In genomic region chr22:48249721-48250268, GRCh38 we compare ENCODE assay signal across 24 cellular contexts.
"Had no signal": no experiment of that assay in that cellular context is flagged by ENCODE, and none has a peak within 500 bp of the region (broad histone marks: within the 10 kb centered on the region; RNA-seq: fewer than 3 reads in every experiment).

No MANE protein-coding gene starts in this region.

- H3K27ac ChIP-seq: ascending aorta, breast epithelium, cardiac muscle cell, coronary artery, dorsolateral prefrontal cortex, WERI-Rb-1 had no signal

- H3K4me3 ChIP-seq: ascending aorta, breast epithelium, cardiac muscle cell, coronary artery, dorsolateral prefrontal cortex had no signal

- H3K9me3 ChIP-seq: ascending aorta, breast epithelium had no signal

- H3K27me3 ChIP-seq: ascending aorta, cardiac muscle cell had no signal

- H3K4me1 ChIP-seq: ascending aorta, breast epithelium had no signal

- DNase-seq: activated B cell treated with CpG ODN at 0.5 μM for 24 hours; activated CD4-positive, alpha-beta T cell treated with anti-CD3 and anti-CD28 coated beads for 48 hours; activated CD4-positive, alpha-beta T cell treated with anti-CD3 and anti-CD28 coated beads, Interleukin-2, amount 50 U/mL, for 1 hour; activated CD4-positive, alpha-beta T cell treated with anti-CD3 and anti-CD28 coated beads, Interleukin-2, amount 50 U/mL, for 48 hours; activated CD8-positive, alpha-beta memory T cell treated with anti-CD3 and anti-CD28 coated beads for 24 hours; activated CD8-positive, alpha-beta T cell treated with anti-CD3 and anti-CD28 coated beads for 36 hours; activated gamma-delta T cell; activated naive CD4-positive, alpha-beta T cell; activated naive CD4-positive, alpha-beta T cell treated with anti-CD3 and anti-CD28 coated beads, Interleukin-2, amount 10 ng/mL, durations not matched to agents 7 days and 5 days; activated naive CD8-positive, alpha-beta T cell treated with anti-CD3 and anti-CD28 coated beads, Interleukin-2, amount 10 ng/mL, durations not matched to agents 7 days and 5 days; activated T-cell treated with anti-CD3 and anti-CD28 coated beads, Interleukin-2, amount 50 U/mL, for 4 hours; effector memory CD4-positive, alpha-beta T cell; foreskin fibroblast; T-helper 2 cell; WERI-Rb-1 had no signal

- H3K36me3 ChIP-seq: ascending aorta, breast epithelium, cardiac muscle cell, WERI-Rb-1 had no signal

- ATAC-seq: activated CD4-positive, CD25-positive, alpha-beta regulatory T cell treated with anti-CD3 and anti-CD28 coated beads, Interleukin-2, amount 50 U/mL, for 24 hours; activated CD8-positive, alpha-beta T cell treated with anti-CD3 and anti-CD28 coated beads for 36 hours; activated naive CD4-positive, alpha-beta T cell treated with anti-CD3 and anti-CD28 coated beads, Interleukin-2, amount 50 U/mL, for 72 hours; activated T-cell treated with anti-CD3 and anti-CD28 coated beads, Interleukin-2, amount 50 U/mL, for 4 hours; activated T-helper 17 cell treated with anti-CD3 and anti-CD28 coated beads, Interleukin-2, amount 50 U/mL, for 72 hours; esophagus mucosa had no signal
